In the genomic region with DNA sequence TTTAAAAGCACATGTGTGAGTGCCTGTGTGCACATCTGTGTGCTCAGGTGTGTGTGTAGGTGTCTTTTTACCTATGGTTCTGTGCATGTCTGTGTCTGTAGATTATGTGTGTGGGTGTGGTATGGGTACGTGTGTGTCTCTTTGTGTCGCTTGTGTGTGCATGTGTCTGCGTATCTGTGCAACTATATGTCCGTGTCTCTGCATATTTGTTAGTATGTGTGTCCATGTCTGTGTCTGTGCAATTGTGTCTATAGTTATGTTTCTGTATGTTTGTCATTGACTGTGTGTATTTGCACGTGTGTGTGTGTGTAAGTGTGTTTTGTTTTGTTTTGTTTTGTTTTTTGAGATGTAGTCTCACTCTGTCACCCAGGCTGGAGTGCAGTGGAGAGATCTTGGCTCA, we compare ENCODE assay signal across 28 cellular contexts. TPM values are rescaled to one million over a fixed set of nuclear protein-coding genes. Genes with fewer than 3 reads are reported as not detected.
"Had no signal": no experiment of that assay in that cellular context is flagged by ENCODE, and none has a peak within 500 bp of the region (broad histone marks: within the 10 kb centered on the region; RNA-seq: fewer than 3 reads in every experiment).

No MANE protein-coding gene starts in this region.

- DNase-seq: hippocampal formation; kidney; left colon; left lung; midbrain; mucosa of descending colon; naive thymus-derived CD4-positive, alpha-beta T cell; nucleus accumbens; pancreas; posterior cingulate gyrus; retina; right cardiac atrium; sigmoid colon; small intestine; spleen; stimulated activated CD4-positive, alpha-beta T cell treated with anti-CD3 and anti-CD28 coated beads, Interleukin-2, amount 100 ng/mL, for 48 hours; stimulated activated naive B cell treated with anti-CD40 and anti-IgM and Interleukin-4, amounts not matched to agents 10 μg/mL and 1 μg/mL and 100 μg/mL, for 72 hours; stimulated activated naive CD8-positive, alpha-beta T cell treated with anti-CD3 and anti-CD28 coated beads, Interleukin-15, Interleukin-2, amounts not matched to agents 100 U/mL and 50 U/mL, for 24 hours; stomach; thyroid gland; transverse colon; upper lobe of left lung had no signal

- H3K27ac Mint-ChIP-seq: memory B cell; naive thymus-derived CD4-positive, alpha-beta T cell; natural killer cell treated with Interleukin-12 subunit alpha and Interleukin-12 subunit beta and Interleukin-15 and Interleukin-18, amount 100 ng/mL, for 72 hours; stimulated activated naive B cell treated with anti-CD40 and anti-IgM and Interleukin-4, amounts not matched to agents 10 μg/mL and 1 μg/mL and 100 μg/mL, for 72 hours had no signal

- H3K4me3 ChIP-seq: left lung, mucosa of descending colon, pancreas, prostate gland, sigmoid colon, spleen, stomach, testis, thyroid gland, transverse colon, upper lobe of left lung, vagina had no signal

- ATAC-seq: left colon; left lung; mucosa of descending colon; naive thymus-derived CD4-positive, alpha-beta T cell; natural killer cell treated with Interleukin-12 subunit alpha and Interleukin-12 subunit beta and Interleukin-15 and Interleukin-18, amount 100 ng/mL, for 72 hours; pancreas; right cardiac atrium; stimulated activated naive B cell treated with anti-CD40 and anti-IgM and Interleukin-4, amounts not matched to agents 10 μg/mL and 1 μg/mL and 100 μg/mL, for 72 hours; stimulated activated naive CD8-positive, alpha-beta T cell treated with anti-CD3 and anti-CD28 coated beads, Interleukin-15, Interleukin-2, amounts not matched to agents 100 U/mL and 50 U/mL, for 24 hours had no signal

- H3K27ac ChIP-seq: left lung, pancreas, prostate gland, sigmoid colon, spleen, stomach, testis, thyroid gland, transverse colon, upper lobe of left lung, vagina had no signal

- H3K36me3 Mint-ChIP-seq: memory B cell; natural killer cell treated with Interleukin-12 subunit alpha and Interleukin-12 subunit beta and Interleukin-15 and Interleukin-18, amount 100 ng/mL, for 72 hours had no signal

- H3K9me3 ChIP-seq: left lung, mucosa of descending colon, pancreas, prostate gland, sigmoid colon, spleen, stomach, testis, thyroid gland, transverse colon, upper lobe of left lung, vagina had no signal

- H3K9me3 Mint-ChIP-seq: memory B cell; naive thymus-derived CD4-positive, alpha-beta T cell; natural killer cell treated with Interleukin-12 subunit alpha and Interleukin-12 subunit beta and Interleukin-15 and Interleukin-18, amount 100 ng/mL, for 72 hours; stimulated activated naive B cell treated with anti-CD40 and anti-IgM and Interleukin-4, amounts not matched to agents 10 μg/mL and 1 μg/mL and 100 μg/mL, for 72 hours had no signal

- H3K4me1 ChIP-seq: pancreas, prostate gland, transverse colon had no signal

- H3K36me3 ChIP-seq: left lung, pancreas, prostate gland, sigmoid colon, spleen, stomach, thyroid gland, transverse colon, upper lobe of left lung, vagina had no signal

- H3K4me1 Mint-ChIP-seq: memory B cell; stimulated activated naive B cell treated with anti-CD40 and anti-IgM and Interleukin-4, amounts not matched to agents 10 μg/mL and 1 μg/mL and 100 μg/mL, for 72 hours had no signal

- FAIRE-seq: islet of Langerhans, kidney, pancreas, small intestine had no signal

- H3K27me3 ChIP-seq: pancreas, testis, thyroid gland, upper lobe of left lung, vagina had no signal

- H3K4me3 Mint-ChIP-seq: memory B cell; naive thymus-derived CD4-positive, alpha-beta T cell; natural killer cell treated with Interleukin-12 subunit alpha and Interleukin-12 subunit beta and Interleukin-15 and Interleukin-18, amount 100 ng/mL, for 72 hours; stimulated activated naive B cell treated with anti-CD40 and anti-IgM and Interleukin-4, amounts not matched to agents 10 μg/mL and 1 μg/mL and 100 μg/mL, for 72 hours had no signal

RNA-seq across cellular contexts. Expression of a gene that starts 7.3 kb away (rescaled TPM):
- polyA plus RNA-seq: naive thymus-derived CD4-positive, alpha-beta T cell had no signal
